1 cellular context compared by ENCODE assay signal in the genomic region with DNA sequence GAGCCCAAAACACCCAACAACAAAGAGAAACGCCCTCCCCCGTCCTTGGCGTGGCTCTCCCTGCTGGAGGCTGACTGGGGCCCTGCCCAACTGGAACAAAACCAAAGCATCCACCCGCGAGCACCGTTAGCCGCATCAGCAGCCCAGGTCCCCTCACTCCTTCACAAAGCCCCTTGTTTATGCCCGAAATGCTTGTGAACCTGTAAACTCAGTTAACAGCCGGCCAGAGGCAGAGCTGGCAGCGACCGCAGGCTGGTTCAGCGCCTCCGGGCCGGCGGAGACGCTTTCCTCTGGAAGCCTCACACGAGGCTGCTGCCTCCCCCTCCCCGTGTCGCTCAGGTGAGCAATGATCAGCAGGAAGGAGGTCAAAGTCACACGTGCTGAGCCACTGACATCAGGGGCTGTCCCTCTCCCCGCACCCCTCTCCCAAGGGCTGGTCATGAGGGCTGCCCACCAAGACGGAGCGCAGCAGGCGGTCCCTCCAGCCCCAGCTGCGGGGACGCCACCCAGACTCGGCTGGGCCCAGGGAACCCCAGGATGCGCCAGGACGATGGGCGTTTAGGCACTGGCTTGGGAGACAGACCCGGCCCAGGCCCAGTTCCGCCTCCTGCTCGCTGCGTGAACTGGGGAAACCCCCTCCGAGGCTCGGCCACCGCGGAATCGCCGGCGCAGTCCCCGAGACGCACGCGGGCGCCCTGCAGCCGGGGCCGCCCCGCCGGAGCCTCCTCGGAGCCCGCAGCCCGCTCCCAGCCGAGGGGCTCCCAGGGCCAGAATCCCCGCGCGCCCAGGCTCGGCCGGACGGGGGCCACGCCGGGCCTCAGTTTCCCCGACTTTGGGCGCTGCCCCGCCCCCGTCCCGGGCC.
A peak's percentile ranks its signal among the peaks of the same experiment; 100 is the strongest.
TF ChIP-seq lines count a peak whose summit lies in the region.

No MANE protein-coding gene starts in this region.

TF ChIP-seq in GM12878, 131 proteins besides CTCF, POLR2A, EP300 and RAD21 (continued from another document):
- peak; percentile 69 to 77 for TF ChIP-seq BHLHE40 (IDR thresholded peaks at IDR 0.05; ENCODE audit: borderline replicate concordance in 1 of 2, low read depth in 2 of 2, low read length in 1 of 2)
- no peak for TF ChIP-seq SIN3A (IDR thresholded peaks at IDR 0.05; ENCODE audit: low read depth, low read length)
- TF ChIP-seq SUZ12 (IDR thresholded peaks at IDR 0.05; ENCODE audit: unreplicated experiment): no peak
- TF ChIP-seq BCL11A (IDR thresholded peaks at IDR 0.05; ENCODE audit: low read depth, low read length): no peak
- no peak for TF ChIP-seq GATAD2B (conservative IDR thresholded peaks at IDR 0.05; ENCODE audit: low read depth)
